ENCODE assay signal across 17 cellular contexts in genomic region chr6:42318485-42318884, GRCh38.
"Had no signal": no experiment of that assay in that cellular context is flagged by ENCODE, and none has a peak within 500 bp of the region (broad histone marks: within the 10 kb centered on the region; RNA-seq: fewer than 3 reads in every experiment).

No MANE protein-coding gene starts in this region.

- DNase-seq: activated CD4-positive, alpha-beta T cell treated with anti-CD3 and anti-CD28 coated beads for 36 hours; activated CD4-positive, alpha-beta T cell treated with anti-CD3 and anti-CD28 coated beads, Interleukin-2, amount 50 U/mL, for 48 hours; activated naive CD4-positive, alpha-beta T cell treated with Interleukin-2 at 50 U/mL for 16 hours; activated T-cell treated with anti-CD3 and anti-CD28 coated beads, Interleukin-2, amount 50 U/mL, for 1 hour; aorta; brain microvascular endothelial cell; central memory CD4-positive, alpha-beta T cell; hypothalamus; islet precursor cell; left colon; lower lobe of right lung; midbrain; stimulated activated CD4-positive, alpha-beta T cell treated with anti-CD3 and anti-CD28 coated beads, Interleukin-2, amount 100 ng/mL, for 24 hours; stimulated activated naive CD8-positive, alpha-beta T cell treated with anti-CD3 and anti-CD28 coated beads, Interleukin-15, amount 100 ng/mL, for 72 hours; upper lobe of left lung had no signal

- H3K36me3 Mint-ChIP-seq: WTC11 had no signal

- ATAC-seq: activated CD4-positive, alpha-beta T cell treated with anti-CD3 and anti-CD28 coated beads for 36 hours; left colon; lower lobe of right lung; stimulated activated naive CD8-positive, alpha-beta T cell treated with anti-CD3 and anti-CD28 coated beads, Interleukin-15, amount 100 ng/mL, for 72 hours; WTC11 had no signal

- H3K27me3 Mint-ChIP-seq: activated CD4-positive, alpha-beta T cell treated with anti-CD3 and anti-CD28 coated beads for 36 hours; stimulated activated naive CD8-positive, alpha-beta T cell treated with anti-CD3 and anti-CD28 coated beads, Interleukin-15, amount 100 ng/mL, for 72 hours had no signal

- H3K27ac ChIP-seq: brain microvascular endothelial cell, lower lobe of right lung, upper lobe of left lung had no signal

- H3K9me3 Mint-ChIP-seq: activated T-helper 2 cell treated with anti-CD3 and anti-CD28 coated beads, Interferon-gamma antibody, Interleukin-2, Interleukin-4, amounts not matched to agents 10 μg/mL and 5 μg/mL and 100 μg/mL, durations not matched to agents 14 hours and 24 hours and 36 hours; stimulated activated naive CD8-positive, alpha-beta T cell treated with anti-CD3 and anti-CD28 coated beads, Interleukin-15, amount 100 ng/mL, for 72 hours; WTC11 had no signal

- H3K4me3 Mint-ChIP-seq: activated CD4-positive, alpha-beta T cell treated with anti-CD3 and anti-CD28 coated beads for 36 hours; stimulated activated naive CD8-positive, alpha-beta T cell treated with anti-CD3 and anti-CD28 coated beads, Interleukin-15, amount 100 ng/mL, for 72 hours; WTC11 had no signal

- H3K36me3 ChIP-seq: brain microvascular endothelial cell, lower lobe of right lung, upper lobe of left lung had no signal

- H3K9me3 ChIP-seq: lower lobe of right lung, upper lobe of left lung had no signal

- H3K4me3 ChIP-seq: lower lobe of right lung, upper lobe of left lung had no signal

- H3K27ac Mint-ChIP-seq: activated CD4-positive, alpha-beta T cell treated with anti-CD3 and anti-CD28 coated beads for 36 hours; activated T-helper 2 cell treated with anti-CD3 and anti-CD28 coated beads, Interferon-gamma antibody, Interleukin-2, Interleukin-4, amounts not matched to agents 10 μg/mL and 5 μg/mL and 100 μg/mL, durations not matched to agents 14 hours and 24 hours and 36 hours; stimulated activated naive CD8-positive, alpha-beta T cell treated with anti-CD3 and anti-CD28 coated beads, Interleukin-15, amount 100 ng/mL, for 72 hours; WTC11 had no signal

- H3K27me3 ChIP-seq: brain microvascular endothelial cell, upper lobe of left lung had no signal
